10 cellular contexts compared by ENCODE assay signal in the genomic region with DNA sequence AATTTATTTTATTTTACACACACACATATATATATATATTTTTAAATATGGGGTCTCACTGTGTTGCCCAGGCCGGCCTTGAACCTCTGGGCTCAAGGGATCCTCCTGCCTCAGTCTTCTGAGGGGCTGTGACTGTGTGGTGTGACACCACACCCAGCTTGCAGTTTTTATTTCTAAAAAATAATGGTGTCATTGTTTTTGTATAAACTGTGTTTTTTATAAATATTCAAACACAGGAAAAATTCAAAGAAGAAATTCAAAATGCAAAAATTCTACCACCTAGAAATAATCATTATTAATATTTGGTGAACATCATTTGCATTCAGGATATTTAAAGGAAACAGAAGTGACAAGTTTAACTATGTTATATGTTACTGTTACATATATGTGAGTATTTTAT. TPM values are rescaled to one million over a fixed set of nuclear protein-coding genes. Genes with fewer than 3 reads are reported as not detected.
"Had no signal": no experiment of that assay in that cellular context is flagged by ENCODE, and none has a peak within 500 bp of the region (broad histone marks: within the 10 kb centered on the region; RNA-seq: fewer than 3 reads in every experiment).

No MANE protein-coding gene starts in this region.

- H3K36me3 ChIP-seq: HAP-1 had no signal

- H3K9ac ChIP-seq: GM23248 had no signal

- H3K27ac ChIP-seq: GM23248, HL-60 had no signal

- H3K9me3 ChIP-seq: HAP-1 had no signal

- FAIRE-seq: K562 had no signal

- ATAC-seq: HCT116, K562 had no signal

- H3K4me3 ChIP-seq: GM23248, HAP-1, K562 had no signal

- DNase-seq: GM23248, GOT3, H7, IMR-90 had no signal

- H2AFZ ChIP-seq: GM23248 had no signal

RNA-seq across cellular contexts. Expression of gene ECT2L, which starts 19.2 kb away (rescaled TPM):
- total RNA-seq: GM23248, H4, HT1080, IMR-90, K562 had no signal
- polyA plus RNA-seq: GM23248, IMR-90 had no signal
